Comparison of ENCODE assay signal across 11 cellular contexts in genomic region chr5:87210076-87210475, GRCh38.
"Had no signal": no experiment of that assay in that cellular context is flagged by ENCODE, and none has a peak within 500 bp of the region (broad histone marks: within the 10 kb centered on the region; RNA-seq: fewer than 3 reads in every experiment).

No MANE protein-coding gene starts in this region.

- H3K36me3 Mint-ChIP-seq: mesothelial cell of epicardium; stimulated activated effector memory CD8-positive, alpha-beta T cell treated with anti-CD3 and anti-CD28 coated beads, Interleukin-12 subunit alpha, Interleukin-12 subunit beta, amount 100 ng/mL, for 72 hours had no signal

- H3K4me3 Mint-ChIP-seq: activated naive CD8-positive, alpha-beta T cell; activated T-cell treated with anti-CD3 and anti-CD28 coated beads, Interleukin-2, amount 50 U/mL, for 4 hours; mesothelial cell of epicardium; stimulated activated effector memory CD8-positive, alpha-beta T cell treated with anti-CD3 and anti-CD28 coated beads, Interleukin-12 subunit alpha, Interleukin-12 subunit beta, amount 100 ng/mL, for 72 hours had no signal

- H3K27ac ChIP-seq: gastroesophageal sphincter, parathyroid adenoma, tibial nerve, vagina had no signal

- H3K4me1 ChIP-seq: gastroesophageal sphincter, parathyroid adenoma, tibial nerve, vagina had no signal

- H2AFZ ChIP-seq: parathyroid adenoma had no signal

- H3K36me3 ChIP-seq: gastroesophageal sphincter, tibial nerve, vagina had no signal

- H3K79me2 ChIP-seq: parathyroid adenoma had no signal

- H3K27ac Mint-ChIP-seq: activated naive CD8-positive, alpha-beta T cell; stimulated activated effector memory CD8-positive, alpha-beta T cell treated with anti-CD3 and anti-CD28 coated beads, Interleukin-12 subunit alpha, Interleukin-12 subunit beta, amount 100 ng/mL, for 72 hours had no signal

- H3K9me3 ChIP-seq: gastroesophageal sphincter, vagina had no signal

- H3K4me3 ChIP-seq: gastroesophageal sphincter, tibial nerve, vagina had no signal

- H3K27me3 ChIP-seq: tibial nerve, vagina had no signal

- H3K27me3 Mint-ChIP-seq: activated naive CD8-positive, alpha-beta T cell had no signal

- H3K9me3 Mint-ChIP-seq: stimulated activated effector memory CD8-positive, alpha-beta T cell treated with anti-CD3 and anti-CD28 coated beads, Interleukin-12 subunit alpha, Interleukin-12 subunit beta, amount 100 ng/mL, for 72 hours had no signal

- DNase-seq: activated gamma-delta T cell; activated T-cell treated with anti-CD3 and anti-CD28 coated beads, Interleukin-2, amount 50 U/mL, for 4 hours; anterior cingulate cortex had no signal

- H3K9ac ChIP-seq: parathyroid adenoma had no signal

- ATAC-seq: activated CD4-positive, CD25-positive, alpha-beta regulatory T cell treated with anti-CD3 and anti-CD28 coated beads, Interleukin-2, amount 50 U/mL, for 24 hours; activated T-cell treated with anti-CD3 and anti-CD28 coated beads, Interleukin-2, amount 50 U/mL, for 4 hours; gastroesophageal sphincter; stimulated activated effector memory CD8-positive, alpha-beta T cell treated with anti-CD3 and anti-CD28 coated beads, Interleukin-12 subunit alpha, Interleukin-12 subunit beta, amount 100 ng/mL, for 72 hours had no signal
